ENCODE assay signal across 10 cellular contexts in the genomic region with DNA sequence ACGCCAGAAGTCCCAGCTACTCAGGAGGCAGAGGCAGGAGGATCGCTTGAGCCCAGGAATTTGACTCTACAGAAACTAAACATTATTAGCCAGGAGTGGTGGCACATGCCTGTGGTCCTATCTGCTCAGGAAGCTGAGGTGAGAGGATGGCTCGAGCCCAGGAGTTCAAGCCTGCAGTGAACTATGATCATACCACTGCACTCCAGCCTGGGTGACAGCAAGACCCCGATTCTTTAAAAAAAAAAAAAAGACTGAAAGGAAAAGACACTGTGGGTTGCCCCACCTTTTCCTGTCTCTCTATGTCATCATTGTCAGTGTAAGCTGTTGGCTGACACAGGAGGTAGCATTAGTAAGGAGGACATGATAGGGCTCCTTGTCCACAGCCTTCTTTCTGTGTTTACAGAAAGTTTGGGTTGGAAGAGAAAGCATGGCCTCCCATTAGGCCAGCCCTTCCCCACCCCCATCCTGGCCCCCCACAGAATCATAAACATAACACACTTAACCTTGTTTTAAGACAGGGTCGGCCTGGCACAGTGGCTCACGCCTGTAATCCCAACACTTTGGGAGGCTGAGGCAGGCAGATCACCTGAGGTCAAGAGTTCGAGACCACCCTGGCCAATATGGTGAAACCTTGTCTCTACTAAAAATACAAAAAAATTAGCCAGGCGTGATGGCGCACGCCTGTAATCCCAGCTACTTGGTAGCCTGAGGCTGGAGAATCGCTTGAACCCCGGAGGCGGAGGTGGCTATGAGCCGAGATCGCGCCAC. TPM values are rescaled to one million over a fixed set of nuclear protein-coding genes. Genes with fewer than 3 reads are reported as not detected.
DNase-seq lines count a peak whose midpoint lies in the region; ATAC-seq and TF ChIP-seq lines count a peak whose summit lies in the region.
"Had no signal": no experiment of that assay in that cellular context is flagged by ENCODE, and none has a peak within 500 bp of the region (broad histone marks: within the 10 kb centered on the region; RNA-seq: fewer than 3 reads in every experiment).

No MANE protein-coding gene starts in this region.

- peaks cover 1% of the 10 kb centered on the region for H3K27me3 Mint-ChIP-seq in IgD-negative memory B cell
- no peaks in the 10 kb centered on the region for H3K27me3 Mint-ChIP-seq in activated CD4-positive, alpha-beta memory T cell treated with anti-CD3 and anti-CD28 coated beads, Interleukin-2, amount 10 ng/mL, durations not matched to agents 7 days and 5 days

- TF ChIP-seq POLR2A in sigmoid colon (IDR thresholded peaks at IDR 0.05), result no peak

- no peak for TF ChIP-seq EP300 in sigmoid colon (IDR thresholded peaks at IDR 0.05)

- POLR2A ChIA-PET in activated CD4-positive, alpha-beta memory T cell treated with anti-CD3 and anti-CD28 coated beads, Interleukin-2, amount 10 ng/mL, durations not matched to agents 7 days and 5 days (lab: Charles Lee), result interaction anchor here (0.6 to 8.0 kb wide), 14 partner anchors 10 to 324 kb away, joined by 3 to 232 read pairs (median 4); a partner anchor contains a TSS

- CTCF ChIA-PET in activated CD4-positive, alpha-beta memory T cell treated with anti-CD3 and anti-CD28 coated beads, Interleukin-2, amount 10 ng/mL, durations not matched to agents 7 days and 5 days (lab: Charles Lee), result interaction anchor here (0.9 to 2.8 kb wide), 11 partner anchors 10 to 283 kb away, joined by 3 to 19 read pairs (median 5); a partner anchor contains a TSS

- H3K36me3 ChIP-seq in DND-41 (ENCODE audit: insufficient read depth, low read length) (no peaks in the 10 kb centered on the region; the same call in 1 of the 2 replicates), lower lobe of right lung (no peaks in the 10 kb centered on the region), sigmoid colon (no peaks in the 10 kb centered on the region)
- H3K36me3 ChIP-seq: MG63 had no signal

- H3K27me3 ChIP-seq in DND-41 (ENCODE audit: insufficient read depth, low read length, poor library complexity), result no peaks in the 10 kb centered on the region
- H3K27me3 ChIP-seq in lower lobe of right lung (ENCODE audit: low read depth), result no peaks in the 10 kb centered on the region
- no peaks in the 10 kb centered on the region for H3K27me3 ChIP-seq in sigmoid colon
- H3K27me3 ChIP-seq: MG63 had no signal

- peak overlapping the region; percentile 43 to 88 (median 88) for H3K27ac Mint-ChIP-seq in IgD-negative memory B cell
- H3K27ac Mint-ChIP-seq in activated CD4-positive, alpha-beta memory T cell treated with anti-CD3 and anti-CD28 coated beads, Interleukin-2, amount 10 ng/mL, durations not matched to agents 7 days and 5 days, result peak overlapping the region; percentile 99

- H3K4me3 Mint-ChIP-seq in IgD-negative memory B cell, result peak overlapping the region in 3 of 4 donors; percentile 54 to 78 (median 70)
- peak overlapping the region; percentile 64 for H3K4me3 Mint-ChIP-seq in activated CD4-positive, alpha-beta memory T cell treated with anti-CD3 and anti-CD28 coated beads, Interleukin-2, amount 10 ng/mL, durations not matched to agents 7 days and 5 days

- H3K4me1 Mint-ChIP-seq in IgD-negative memory B cell, result peaks cover 17 to 29% (median 21%) of the 10 kb centered on the region in 3 donors
- H3K4me1 Mint-ChIP-seq in activated CD4-positive, alpha-beta memory T cell treated with anti-CD3 and anti-CD28 coated beads, Interleukin-2, amount 10 ng/mL, durations not matched to agents 7 days and 5 days, result peaks cover 59% of the 10 kb centered on the region

- H2AFZ ChIP-seq in DND-41 (ENCODE audit: low read depth, low read length), result peak overlapping the region; percentile 67

- peaks cover 4% of the 10 kb centered on the region for H3K36me3 Mint-ChIP-seq in IgD-negative memory B cell
- H3K36me3 Mint-ChIP-seq in activated CD4-positive, alpha-beta memory T cell treated with anti-CD3 and anti-CD28 coated beads, Interleukin-2, amount 10 ng/mL, durations not matched to agents 7 days and 5 days (ENCODE audit: low read depth), result peaks cover 12% of the 10 kb centered on the region

- peak; percentile 43 for ATAC-seq in DND-41 (ENCODE audit: insufficient read depth, low read depth)
- peak in 1 of 2 donors; percentile 35 for ATAC-seq in lower lobe of right lung

- peak overlapping the region; percentile 32; the same call in 1 of the 2 replicates for H3K9ac ChIP-seq in DND-41 (ENCODE audit: low read depth, low read length)

- peak overlapping the region in 1 of 2 experiments; percentile 30; a peak in 1 of 4 replicates for H3K4me3 ChIP-seq in DND-41 (ENCODE audit: low read depth in 1 of 2, low read length in 2 of 2)
- no peak overlapping the region for H3K4me3 ChIP-seq in lower lobe of right lung
- no peak overlapping the region for H3K4me3 ChIP-seq in sigmoid colon
- H3K4me3 ChIP-seq: MG63 had no signal

- H3K27ac ChIP-seq in DND-41 (ENCODE audit: low read length) (peak overlapping the region; percentile 63), lower lobe of right lung (peak overlapping the region; percentile 10), sigmoid colon (no peak overlapping the region)

- no peaks in the 10 kb centered on the region for H3K79me2 ChIP-seq in DND-41 (ENCODE audit: insufficient read depth, low read length)

- 86 to 93% methylated on average over 16 of the region's 16 CpGs for WGBS in sigmoid colon, 2 donors

- peak overlapping the region; percentile 28; the same call in 1 of the 2 replicates for H3K4me2 ChIP-seq in DND-41 (ENCODE audit: insufficient read depth, low read length)

- intact Hi-C loops in lower lobe of right lung (cut with DNase I) (no loop called here), sigmoid colon (cut with DNase I) (no loop called here)

- DNase-seq in DND-41 (peak; percentile 49), lower lobe of right lung (no peak), medulla oblongata (ENCODE audit: extremely low spot score) (no peak), NCI-H2081 (lab: John Stamatoyannopoulos, UW) (no peak), NCI-H82 (lab: John Stamatoyannopoulos, UW) (no peak), sigmoid colon (no peak)
- DNase-seq in activated CD4-positive, alpha-beta memory T cell treated with anti-CD3 and anti-CD28 coated beads, Interleukin-2, amount 10 ng/mL, durations not matched to agents 7 days and 5 days, result peak; percentile 55
- DNase-seq: MG63, NCI-H510A treated with DMSO at 0.1 percent for 48 hours had no signal

- TF ChIP-seq CTCF in DND-41 (IDR thresholded peaks at IDR 0.05; ENCODE audit: borderline replicate concordance, extremely low read depth, low read length, poor library complexity, severe bottlenecking) (no peak), lower lobe of right lung (IDR thresholded peaks at IDR 0.05) (no peak), sigmoid colon (IDR thresholded peaks at IDR 0.05) (no peak)

- H3K9me3 Mint-ChIP-seq in IgD-negative memory B cell, result no peaks in the 10 kb centered on the region
- no peaks in the 10 kb centered on the region for H3K9me3 Mint-ChIP-seq in activated CD4-positive, alpha-beta memory T cell treated with anti-CD3 and anti-CD28 coated beads, Interleukin-2, amount 10 ng/mL, durations not matched to agents 7 days and 5 days

- peaks cover 44% of the 10 kb centered on the region for H3K4me1 ChIP-seq in DND-41 (ENCODE audit: insufficient read depth, low read length)
- H3K4me1 ChIP-seq in lower lobe of right lung, result peaks cover 4% of the 10 kb centered on the region
- H3K4me1 ChIP-seq in sigmoid colon, result no peaks in the 10 kb centered on the region

- H3K9me3 ChIP-seq in DND-41 (ENCODE audit: insufficient read depth, low read length, severe bottlenecking) (no peaks in the 10 kb centered on the region), lower lobe of right lung (no peaks in the 10 kb centered on the region), sigmoid colon (no peaks in the 10 kb centered on the region)
- H3K9me3 ChIP-seq: MG63 had no signal

- no peaks in the 10 kb centered on the region for H4K20me1 ChIP-seq in DND-41 (ENCODE audit: insufficient read depth, low read length)

RNA-seq across cellular contexts. Expression of a gene that starts 20.6 kb away (rescaled TPM):
- polyA plus RNA-seq in IgD-negative memory B cell (36.1 TPM), sigmoid colon (10 to 100 TPM in 1 of 3 donors, 1 to 10 TPM in 2; 3.0 to 11.9 (median 5.1) TPM)
- 10 to 100 TPM; 59.3 to 62.6 TPM for total RNA-seq in activated CD4-positive, alpha-beta memory T cell treated with anti-CD3 and anti-CD28 coated beads, Interleukin-2, amount 10 ng/mL, durations not matched to agents 7 days and 5 days
- total RNA-seq in lower lobe of right lung (16.7 TPM), sigmoid colon (10 to 100 TPM in 2 of 4 donors, 1 to 10 TPM in 2; 4.1 to 19.1 (median 10.7) TPM)

Comparison
In these comparisons a context has a peak if more than half of its experiments do, and no peak if none do; other contexts are left out.
1. DNase-seq: peak in DND-41 (single experiment) and activated CD4-positive, alpha-beta memory T cell treated with anti-CD3 and anti-CD28 coated beads, Interleukin-2, amount 10 ng/mL, durations not matched to agents 7 days and 5 days (single experiment); none in lower lobe of right lung (single experiment), medulla oblongata (single experiment), NCI-H2081 (0 of 2), NCI-H82 (single experiment) and sigmoid colon (single experiment).
2. H3K27ac ChIP-seq: peak in DND-41 (single experiment) and lower lobe of right lung (single experiment); none in sigmoid colon (0 of 4).